Comparison of ENCODE assay signal across 1 cellular context in the genomic region with DNA sequence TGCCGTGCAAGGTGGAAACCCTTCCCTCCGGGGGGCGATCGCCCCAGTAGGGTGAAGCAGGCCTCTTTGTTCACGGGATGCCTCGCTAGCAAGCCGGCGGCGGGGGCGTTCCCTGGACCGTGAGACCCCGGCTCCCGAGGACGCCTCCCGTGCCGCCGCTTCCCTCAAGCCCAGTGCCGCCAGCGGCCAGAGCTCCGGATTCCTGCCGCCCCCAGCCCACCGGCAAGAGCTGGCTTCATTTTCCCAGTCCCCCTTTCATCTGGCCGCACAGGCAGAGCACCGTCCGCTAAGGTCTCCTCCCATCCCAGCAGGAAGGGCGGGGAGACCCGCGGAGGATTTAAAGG.
TF ChIP-seq lines count a peak whose summit lies in the region.

No MANE protein-coding gene starts in this region.

TF ChIP-seq in HepG2, 621 proteins besides CTCF, POLR2A, EP300 and RAD21 (continued from another document):
- TF ChIP-seq ZNF552 (CRISPR knock-in tag; IDR thresholded peaks at IDR 0.05; ENCODE audit: borderline replicate concordance) (peak; percentile 42; the same call in 1 of the 2 replicates), RFXANK (CRISPR knock-in tag; IDR thresholded peaks at IDR 0.05) (no peak), ZNF749 (CRISPR knock-in tag; IDR thresholded peaks at IDR 0.05; ENCODE audit: borderline replicate concordance) (no peak), BHLHE40 (IDR thresholded peaks at IDR 0.05; ENCODE audit: low read length) (no peak), KMT2A (CRISPR knock-in tag; IDR thresholded peaks at IDR 0.05) (0 out of 2 replicates have a peak, but pooled peaks have one; percentile 35), POLR2G (IDR thresholded peaks at IDR 0.05; ENCODE audit: low read depth, low read length) (no peak), BRCA1 (CRISPR knock-in tag; IDR thresholded peaks at IDR 0.05) (no peak), IKZF5 (CRISPR knock-in tag; IDR thresholded peaks at IDR 0.05) (no peak), BCL6 (CRISPR knock-in tag; IDR thresholded peaks at IDR 0.05) (no peak), MYC (CRISPR knock-in tag; IDR thresholded peaks at IDR 0.05; ENCODE audit: borderline replicate concordance) (peak; percentile 40; the same call in 1 of the 2 replicates), KMT2B (CRISPR knock-in tag; IDR thresholded peaks at IDR 0.05) (no peak), ATF7-NPFF (CRISPR knock-in tag; IDR thresholded peaks at IDR 0.05; ENCODE audit: low read depth) (no peak), FOXC1 (CRISPR knock-in tag; IDR thresholded peaks at IDR 0.05; ENCODE audit: borderline replicate concordance) (0 out of 2 replicates have a peak, but pooled peaks have one; percentile 55), ZNF382 (CRISPR knock-in tag; IDR thresholded peaks at IDR 0.05; ENCODE audit: borderline replicate concordance) (no peak), GLI4 (CRISPR knock-in tag; IDR thresholded peaks at IDR 0.05; ENCODE audit: borderline replicate concordance) (no peak), ZFX (CRISPR knock-in tag; IDR thresholded peaks at IDR 0.05; ENCODE audit: low read depth) (peak; percentile 36; the same call in 1 of the 2 replicates), SOX6 (IDR thresholded peaks at IDR 0.05) (no peak), SOX6 (CRISPR knock-in tag; IDR thresholded peaks at IDR 0.05) (peak; percentile 53), SATB2 (CRISPR knock-in tag; IDR thresholded peaks at IDR 0.05) (no peak), RXRB (CRISPR knock-in tag; IDR thresholded peaks at IDR 0.05; ENCODE audit: borderline replicate concordance) (no peak), TBX3 (IDR thresholded peaks at IDR 0.05; ENCODE audit: borderline replicate concordance) (no peak), MEF2D (CRISPR knock-in tag; IDR thresholded peaks at IDR 0.05) (no peak), FOXM1 (CRISPR knock-in tag; IDR thresholded peaks at IDR 0.05) (no peak), ZBTB25 (CRISPR knock-in tag; IDR thresholded peaks at IDR 0.05) (no peak), ZBTB2 (CRISPR knock-in tag; IDR thresholded peaks at IDR 0.05; ENCODE audit: low read depth) (no peak), CCDC6 (CRISPR knock-in tag; IDR thresholded peaks at IDR 0.05) (0 out of 2 replicates have a peak, but pooled peaks have one; percentile 1), SYNCRIP (IDR thresholded peaks at IDR 0.05; ENCODE audit: insufficient read depth, low read depth, low read length) (no peak), ZNF503 (CRISPR knock-in tag; IDR thresholded peaks at IDR 0.05) (no peak), TCF7 (IDR thresholded peaks at IDR 0.05; ENCODE audit: low read depth) (peak; percentile 57; the same call in 1 of the 2 replicates), RXRA (CRISPR knock-in tag; IDR thresholded peaks at IDR 0.05) (peak; percentile 37; the same call in 1 of the 2 replicates), NKX3-1 (CRISPR knock-in tag; IDR thresholded peaks at IDR 0.05) (no peak; the same call in 1 of the 2 replicates), ZNF891 (CRISPR knock-in tag; IDR thresholded peaks at IDR 0.05) (peak; percentile 55; the same call in 1 of the 2 replicates), NFKB2 (CRISPR knock-in tag; IDR thresholded peaks at IDR 0.05; ENCODE audit: borderline replicate concordance) (no peak), RAD51 (IDR thresholded peaks at IDR 0.05; ENCODE audit: borderline replicate concordance) (no peak), KDM3A (CRISPR knock-in tag; IDR thresholded peaks at IDR 0.05; ENCODE audit: low read depth) (no peak)
- TF ChIP-seq, protein P1, sequence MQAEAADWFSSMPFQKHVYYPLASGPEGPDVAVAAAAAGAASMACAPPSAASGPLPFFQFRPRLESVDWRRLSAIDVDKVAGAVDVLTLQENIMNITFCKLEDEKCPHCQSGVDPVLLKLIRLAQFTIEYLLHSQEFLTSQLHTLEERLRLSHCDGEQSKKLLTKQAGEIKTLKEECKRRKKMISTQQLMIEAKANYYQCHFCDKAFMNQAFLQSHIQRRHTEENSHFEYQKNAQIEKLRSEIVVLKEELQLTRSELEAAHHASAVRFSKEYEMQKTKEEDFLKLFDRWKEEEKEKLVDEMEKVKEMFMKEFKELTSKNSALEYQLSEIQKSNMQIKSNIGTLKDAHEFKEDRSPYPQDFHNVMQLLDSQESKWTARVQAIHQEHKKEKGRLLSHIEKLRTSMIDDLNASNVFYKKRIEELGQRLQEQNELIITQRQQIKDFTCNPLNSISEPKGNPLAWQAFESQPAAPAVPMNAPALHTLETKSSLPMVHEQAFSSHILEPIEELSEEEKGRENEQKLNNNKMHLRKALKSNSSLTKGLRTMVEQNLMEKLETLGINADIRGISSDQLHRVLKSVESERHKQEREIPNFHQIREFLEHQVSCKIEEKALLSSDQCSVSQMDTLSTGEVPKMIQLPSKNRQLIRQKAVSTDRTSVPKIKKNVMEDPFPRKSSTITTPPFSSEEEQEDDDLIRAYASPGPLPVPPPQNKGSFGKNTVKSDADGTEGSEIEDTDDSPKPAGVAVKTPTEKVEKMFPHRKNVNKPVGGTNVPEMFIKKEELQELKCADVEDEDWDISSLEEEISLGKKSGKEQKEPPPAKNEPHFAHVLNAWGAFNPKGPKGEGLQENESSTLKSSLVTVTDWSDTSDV (CRISPR knock-in tag; IDR thresholded peaks at IDR 0.05): no peak
- TF ChIP-seq, protein P2, sequence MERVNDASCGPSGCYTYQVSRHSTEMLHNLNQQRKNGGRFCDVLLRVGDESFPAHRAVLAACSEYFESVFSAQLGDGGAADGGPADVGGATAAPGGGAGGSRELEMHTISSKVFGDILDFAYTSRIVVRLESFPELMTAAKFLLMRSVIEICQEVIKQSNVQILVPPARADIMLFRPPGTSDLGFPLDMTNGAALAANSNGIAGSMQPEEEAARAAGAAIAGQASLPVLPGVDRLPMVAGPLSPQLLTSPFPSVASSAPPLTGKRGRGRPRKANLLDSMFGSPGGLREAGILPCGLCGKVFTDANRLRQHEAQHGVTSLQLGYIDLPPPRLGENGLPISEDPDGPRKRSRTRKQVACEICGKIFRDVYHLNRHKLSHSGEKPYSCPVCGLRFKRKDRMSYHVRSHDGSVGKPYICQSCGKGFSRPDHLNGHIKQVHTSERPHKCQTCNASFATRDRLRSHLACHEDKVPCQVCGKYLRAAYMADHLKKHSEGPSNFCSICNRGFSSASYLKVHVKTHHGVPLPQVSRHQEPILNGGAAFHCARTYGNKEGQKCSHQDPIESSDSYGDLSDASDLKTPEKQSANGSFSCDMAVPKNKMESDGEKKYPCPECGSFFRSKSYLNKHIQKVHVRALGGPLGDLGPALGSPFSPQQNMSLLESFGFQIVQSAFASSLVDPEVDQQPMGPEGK (CRISPR knock-in tag; IDR thresholded peaks at IDR 0.05): peak; percentile 58; the same call in 1 of the 2 replicates
- TF ChIP-seq, protein P3, sequence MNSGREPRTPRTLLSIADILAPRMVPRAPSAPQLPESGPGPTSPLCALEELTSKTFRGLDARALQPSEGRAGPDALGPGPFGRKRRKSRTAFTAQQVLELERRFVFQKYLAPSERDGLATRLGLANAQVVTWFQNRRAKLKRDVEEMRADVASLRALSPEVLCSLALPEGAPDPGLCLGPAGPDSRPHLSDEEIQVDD (CRISPR knock-in tag; IDR thresholded peaks at IDR 0.05; ENCODE audit: borderline replicate concordance): 0 out of 2 replicates have a peak, but pooled peaks have one; percentile 28
- TF ChIP-seq, protein P4, sequence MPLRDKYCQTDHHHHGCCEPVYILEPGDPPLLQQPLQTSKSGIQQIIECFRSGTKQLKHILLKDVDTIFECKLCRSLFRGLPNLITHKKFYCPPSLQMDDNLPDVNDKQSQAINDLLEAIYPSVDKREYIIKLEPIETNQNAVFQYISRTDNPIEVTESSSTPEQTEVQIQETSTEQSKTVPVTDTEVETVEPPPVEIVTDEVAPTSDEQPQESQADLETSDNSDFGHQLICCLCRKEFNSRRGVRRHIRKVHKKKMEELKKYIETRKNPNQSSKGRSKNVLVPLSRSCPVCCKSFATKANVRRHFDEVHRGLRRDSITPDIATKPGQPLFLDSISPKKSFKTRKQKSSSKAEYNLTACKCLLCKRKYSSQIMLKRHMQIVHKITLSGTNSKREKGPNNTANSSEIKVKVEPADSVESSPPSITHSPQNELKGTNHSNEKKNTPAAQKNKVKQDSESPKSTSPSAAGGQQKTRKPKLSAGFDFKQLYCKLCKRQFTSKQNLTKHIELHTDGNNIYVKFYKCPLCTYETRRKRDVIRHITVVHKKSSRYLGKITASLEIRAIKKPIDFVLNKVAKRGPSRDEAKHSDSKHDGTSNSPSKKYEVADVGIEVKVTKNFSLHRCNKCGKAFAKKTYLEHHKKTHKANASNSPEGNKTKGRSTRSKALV (CRISPR knock-in tag; IDR thresholded peaks at IDR 0.05): peak; percentile 11; the same call in 1 of the 2 replicates
- TF ChIP-seq, protein P5, sequence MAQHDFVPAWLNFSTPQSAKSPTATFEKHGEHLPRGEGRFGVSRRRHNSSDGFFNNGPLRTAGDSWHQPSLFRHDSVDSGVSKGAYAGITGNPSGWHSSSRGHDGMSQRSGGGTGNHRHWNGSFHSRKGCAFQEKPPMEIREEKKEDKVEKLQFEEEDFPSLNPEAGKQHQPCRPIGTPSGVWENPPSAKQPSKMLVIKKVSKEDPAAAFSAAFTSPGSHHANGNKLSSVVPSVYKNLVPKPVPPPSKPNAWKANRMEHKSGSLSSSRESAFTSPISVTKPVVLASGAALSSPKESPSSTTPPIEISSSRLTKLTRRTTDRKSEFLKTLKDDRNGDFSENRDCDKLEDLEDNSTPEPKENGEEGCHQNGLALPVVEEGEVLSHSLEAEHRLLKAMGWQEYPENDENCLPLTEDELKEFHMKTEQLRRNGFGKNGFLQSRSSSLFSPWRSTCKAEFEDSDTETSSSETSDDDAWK (CRISPR knock-in tag; IDR thresholded peaks at IDR 0.05): no peak
- TF ChIP-seq, protein P6, sequence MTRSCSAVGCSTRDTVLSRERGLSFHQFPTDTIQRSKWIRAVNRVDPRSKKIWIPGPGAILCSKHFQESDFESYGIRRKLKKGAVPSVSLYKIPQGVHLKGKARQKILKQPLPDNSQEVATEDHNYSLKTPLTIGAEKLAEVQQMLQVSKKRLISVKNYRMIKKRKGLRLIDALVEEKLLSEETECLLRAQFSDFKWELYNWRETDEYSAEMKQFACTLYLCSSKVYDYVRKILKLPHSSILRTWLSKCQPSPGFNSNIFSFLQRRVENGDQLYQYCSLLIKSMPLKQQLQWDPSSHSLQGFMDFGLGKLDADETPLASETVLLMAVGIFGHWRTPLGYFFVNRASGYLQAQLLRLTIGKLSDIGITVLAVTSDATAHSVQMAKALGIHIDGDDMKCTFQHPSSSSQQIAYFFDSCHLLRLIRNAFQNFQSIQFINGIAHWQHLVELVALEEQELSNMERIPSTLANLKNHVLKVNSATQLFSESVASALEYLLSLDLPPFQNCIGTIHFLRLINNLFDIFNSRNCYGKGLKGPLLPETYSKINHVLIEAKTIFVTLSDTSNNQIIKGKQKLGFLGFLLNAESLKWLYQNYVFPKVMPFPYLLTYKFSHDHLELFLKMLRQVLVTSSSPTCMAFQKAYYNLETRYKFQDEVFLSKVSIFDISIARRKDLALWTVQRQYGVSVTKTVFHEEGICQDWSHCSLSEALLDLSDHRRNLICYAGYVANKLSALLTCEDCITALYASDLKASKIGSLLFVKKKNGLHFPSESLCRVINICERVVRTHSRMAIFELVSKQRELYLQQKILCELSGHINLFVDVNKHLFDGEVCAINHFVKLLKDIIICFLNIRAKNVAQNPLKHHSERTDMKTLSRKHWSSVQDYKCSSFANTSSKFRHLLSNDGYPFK (CRISPR knock-in tag; IDR thresholded peaks at IDR 0.05; ENCODE audit: borderline replicate concordance): peak; percentile 77; the same call in 1 of the 2 replicates
- TF ChIP-seq, protein P7, sequence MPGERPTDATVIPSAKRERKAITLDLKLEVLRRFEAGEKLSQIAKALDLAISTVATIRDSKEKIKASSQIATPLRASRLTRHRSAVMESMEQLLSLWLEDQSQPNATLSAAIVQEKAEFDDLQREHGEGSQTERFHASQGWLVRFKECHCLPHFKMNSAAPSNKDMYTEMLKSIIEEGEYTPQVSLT (CRISPR knock-in tag; IDR thresholded peaks at IDR 0.05; ENCODE audit: borderline replicate concordance, low read depth): no peak
